In the genomic region with DNA sequence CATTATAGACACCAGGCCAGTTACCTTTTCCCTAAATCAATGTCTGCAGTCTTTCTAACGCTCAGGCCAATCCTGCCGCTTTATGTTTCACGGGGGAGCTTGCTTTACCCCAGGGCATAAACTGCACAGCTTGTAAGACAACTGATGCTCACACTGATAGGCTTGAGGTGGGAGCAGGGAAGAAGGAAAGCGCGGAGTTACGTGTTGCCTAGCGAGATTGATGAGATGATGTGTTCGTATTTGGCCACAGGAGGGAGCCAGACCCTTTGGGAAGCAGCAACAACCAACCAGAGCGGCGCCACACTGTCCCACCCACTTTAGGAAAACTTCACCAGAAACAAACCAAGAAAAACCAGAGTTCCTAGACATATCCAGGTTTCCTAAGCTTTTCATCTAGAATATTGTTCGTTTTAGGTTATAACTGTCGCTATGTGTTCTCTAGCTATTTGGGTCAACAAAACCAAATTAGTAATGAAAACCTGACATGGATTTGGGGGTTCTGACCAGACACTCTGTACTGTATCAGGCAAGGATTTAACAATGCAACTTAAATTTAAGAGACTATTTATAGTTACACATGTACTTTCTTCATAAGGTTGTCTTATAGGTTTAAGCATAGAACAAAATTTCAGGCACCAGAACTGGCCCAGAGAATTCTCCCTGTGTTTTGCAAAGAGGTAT, we compare ENCODE assay signal across 9 cellular contexts. TPM values are rescaled to one million over a fixed set of nuclear protein-coding genes. Genes with fewer than 3 reads are reported as not detected.
A peak's percentile ranks its signal among the peaks of the same experiment; 100 is the strongest.
DNase-seq lines count a peak whose midpoint lies in the region; ATAC-seq, FAIRE-seq and TF ChIP-seq lines count a peak whose summit lies in the region.
"Had no signal": no experiment of that assay in that cellular context is flagged by ENCODE, and none has a peak within 500 bp of the region (broad histone marks: within the 10 kb centered on the region; RNA-seq: fewer than 3 reads in every experiment).

No MANE protein-coding gene starts in this region.

- H3K4me3 Mint-ChIP-seq in activated CD8-positive, alpha-beta T cell treated with anti-CD3 and anti-CD28 coated beads, Interleukin-2, amount 10 ng/mL, durations not matched to agents 7 days and 5 days, result no peak overlapping the region

- H4K5ac ChIP-seq in H1 (ENCODE audit: insufficient read length, low read depth, low read length), result peak overlapping the region; percentile 39

- TF ChIP-seq EP300 in H1 (IDR thresholded peaks at IDR 0.05; ENCODE audit: borderline replicate concordance in 1 of 2, low read depth in 2 of 2, low read length in 2 of 2), result no peak

- no peaks in the 10 kb centered on the region for H4K20me1 ChIP-seq in H1 (replicated peaks in 1 of 2; ENCODE audit: control insufficient read depth in 1 of 2, insufficient read depth in 2 of 2, low read length in 2 of 2)

- H3K9me3 Mint-ChIP-seq in activated CD8-positive, alpha-beta T cell treated with anti-CD3 and anti-CD28 coated beads, Interleukin-2, amount 10 ng/mL, durations not matched to agents 7 days and 5 days (ENCODE audit: insufficient read depth), result no peaks in the 10 kb centered on the region

- TF ChIP-seq RAD21 in H1 (IDR thresholded peaks at IDR 0.05 in 1 of 2, conservative IDR thresholded peaks at IDR 0.05 in 1 of 2; ENCODE audit: low read depth in 2 of 2, low read length in 2 of 2), result peak; percentile 98

- no peak for TF ChIP-seq POLR2A in H1 (IDR thresholded peaks at IDR 0.05; ENCODE audit: control extremely low read depth in 1 of 2, low read depth in 2 of 2, low read length in 2 of 2)

- no peaks in the 10 kb centered on the region for H3K36me3 ChIP-seq in H1 (ENCODE audit: control insufficient read depth in 2 of 4, insufficient read depth in 4 of 4, low read length in 3 of 4)

- no peak overlapping the region for H3K27ac Mint-ChIP-seq in activated CD8-positive, alpha-beta T cell treated with anti-CD3 and anti-CD28 coated beads, Interleukin-2, amount 10 ng/mL, durations not matched to agents 7 days and 5 days

- H4K8ac ChIP-seq in H1 (ENCODE audit: extremely low read depth, insufficient read depth, low read length), result no peak overlapping the region

- no peak overlapping the region for H3K9ac ChIP-seq in H1 (replicated peaks in 1 of 4; ENCODE audit: extremely low read depth in 1 of 4, low read depth in 3 of 4, low read length in 3 of 4)

- no peaks in the 10 kb centered on the region for H3K36me3 Mint-ChIP-seq in activated CD8-positive, alpha-beta T cell treated with anti-CD3 and anti-CD28 coated beads, Interleukin-2, amount 10 ng/mL, durations not matched to agents 7 days and 5 days (ENCODE audit: low read depth)

- POLR2A ChIA-PET in activated CD8-positive, alpha-beta T cell treated with anti-CD3 and anti-CD28 coated beads, Interleukin-2, amount 10 ng/mL, durations not matched to agents 7 days and 5 days (lab: Charles Lee), result interaction anchor here (1.3 kb wide), 1 partner anchor 9 kb away, joined by 4 read pairs; no protein-coding TSS in a partner anchor
- POLR2A ChIA-PET in H1 (lab: Charles Lee; ENCODE audit: partially characterized antibody), result interaction anchor here (0.6 to 1.3 kb wide), 3 partner anchors 28 to 1020 kb away, joined by 3 read pairs; a partner anchor contains a TSS

- no peaks in the 10 kb centered on the region for H3K27me3 ChIP-seq in H1 (replicated peaks in 1 of 4; ENCODE audit: control insufficient read depth in 3 of 4, extremely low read depth in 1 of 4, insufficient read depth in 3 of 4, low read length in 3 of 4)

- H2BK20ac ChIP-seq in H1 (ENCODE audit: low read length), result no peak overlapping the region

- peak overlapping the region; percentile 86 for H2AFZ ChIP-seq in H1 (ENCODE audit: low read length)

- no peak overlapping the region for H3K27ac ChIP-seq in C4-2B
- H3K27ac ChIP-seq in H1 (ENCODE audit: low read depth, low read length), result no peak overlapping the region

- peaks cover 18% of the 10 kb centered on the region for H3K4me1 Mint-ChIP-seq in activated CD8-positive, alpha-beta T cell treated with anti-CD3 and anti-CD28 coated beads, Interleukin-2, amount 10 ng/mL, durations not matched to agents 7 days and 5 days (ENCODE audit: low read depth)

- DNase-seq in NCI-H82 treated with DMSO at 0.1 percent for 48 hours (lab: John Stamatoyannopoulos, UW; ENCODE audit: unreplicated experiment) (peak; percentile 88), H1 (ENCODE audit: low read depth in 1 of 2, low spot score in 2 of 2) (peak; percentile 77), midbrain (lab: John Stamatoyannopoulos, UW) (peak; percentile 80)
- DNase-seq in activated CD8-positive, alpha-beta T cell treated with anti-CD3 and anti-CD28 coated beads, Interleukin-2, amount 10 ng/mL, durations not matched to agents 7 days and 5 days, result peak; percentile 83
- DNase-seq in stimulated activated CD8-positive, alpha-beta memory T cell treated with anti-CD3 and anti-CD28 coated beads, Interleukin-4, amount 100 ng/mL, for 1 hour (ENCODE audit: low read depth in 2 of 2, low spot score in 1 of 2), result peak; percentile 16 to 44

- no peak overlapping the region for H3K18ac ChIP-seq in H1 (ENCODE audit: extremely low read depth, low read length)

- TF ChIP-seq CTCF in C4-2B (conservative IDR thresholded peaks at IDR 0.05), result peak; percentile 94
- peak; percentile 74 to 93 (median 86) for TF ChIP-seq CTCF in H1 (IDR thresholded peaks at IDR 0.05; ENCODE audit: control extremely low read depth in 1 of 3, insufficient read depth in 1 of 3, low read depth in 1 of 3, low read length in 3 of 3)

- H2BK12ac ChIP-seq in H1 (ENCODE audit: low read depth, low read length), result no peak overlapping the region

- H3K4me2 ChIP-seq in H1 (ENCODE audit: insufficient read depth in 1 of 2, low read depth in 2 of 2, low read length in 2 of 2), result no peak overlapping the region

- H3K56ac ChIP-seq in H1 (replicated peaks; ENCODE audit: insufficient read length, low read depth, low read length), result no peak overlapping the region

- ATAC-seq in GM19395 (IDR thresholded peaks at IDR 0.05; ENCODE audit: unreplicated experiment) (peak; percentile 98), HG03565 (IDR thresholded peaks at IDR 0.05; ENCODE audit: unreplicated experiment) (peak; percentile 80)
- peak; percentile 98 for ATAC-seq in activated CD8-positive, alpha-beta T cell treated with anti-CD3 and anti-CD28 coated beads, Interleukin-2, amount 10 ng/mL, durations not matched to agents 7 days and 5 days

- CTCF ChIA-PET in activated CD8-positive, alpha-beta T cell treated with anti-CD3 and anti-CD28 coated beads, Interleukin-2, amount 10 ng/mL, durations not matched to agents 7 days and 5 days (lab: Charles Lee), result interaction anchor here (0.6 to 6.0 kb wide), 59 partner anchors 9 to 584 kb away, joined by 3 to 84 read pairs (median 5); a partner anchor contains a TSS
- CTCF ChIA-PET in H1 (lab: Charles Lee; ENCODE audit: partially characterized antibody), result interaction anchor here (0.6 to 5.1 kb wide), 49 partner anchors 9 to 1535 kb away, joined by 3 to 47 read pairs (median 4); no protein-coding TSS in a partner anchor

- no peak overlapping the region for H2BK120ac ChIP-seq in H1 (replicated peaks; ENCODE audit: low read depth, low read length)

- H3K4me1 ChIP-seq in H1 (replicated peaks in 1 of 4; ENCODE audit: control insufficient read depth in 3 of 4, insufficient read depth in 4 of 4, low read length in 3 of 4), result no peaks in the 10 kb centered on the region

- peak; percentile 97 for FAIRE-seq in H1 (lab: Jason Lieb, UNC)

- H3K9me3 ChIP-seq in H1 (ENCODE audit: insufficient read depth in 2 of 2, low read depth in 1 of 2, low read length in 1 of 2), result no peaks in the 10 kb centered on the region

- H3K4ac ChIP-seq in H1 (replicated peaks; ENCODE audit: insufficient read length, low read depth, low read length), result no peak overlapping the region

- H2AK5ac ChIP-seq in H1 (ENCODE audit: low read depth, low read length), result no peak overlapping the region

- H3K23me2 ChIP-seq in H1 (ENCODE audit: low read depth, low read length), result no peaks in the 10 kb centered on the region; the same call in 1 of the 2 replicates

- no peak overlapping the region for H4K91ac ChIP-seq in H1 (replicated peaks; ENCODE audit: insufficient read length, low read length)

- peaks cover 14% of the 10 kb centered on the region for H3K27me3 Mint-ChIP-seq in activated CD8-positive, alpha-beta T cell treated with anti-CD3 and anti-CD28 coated beads, Interleukin-2, amount 10 ng/mL, durations not matched to agents 7 days and 5 days (ENCODE audit: low read depth)

- no peak overlapping the region for H2BK15ac ChIP-seq in H1 (ENCODE audit: low read length)

- no peak overlapping the region for H3K14ac ChIP-seq in H1 (ENCODE audit: insufficient read length)

- no peak overlapping the region for H3K23ac ChIP-seq in H1 (ENCODE audit: insufficient read length)

- H3K4me3 ChIP-seq in H1 (ENCODE audit: extremely low read depth in 1 of 4, insufficient read depth in 2 of 4, low read depth in 3 of 4, low read length in 4 of 4), result no peak overlapping the region

- 3% methylated on average over 12 of the region's 12 CpGs; no CpG with 5 or more reads in 1 of the 2 experiments for WGBS in H1 (ENCODE audit: extremely low coverage in 1 of 2, insufficient coverage in 1 of 2, insufficient read length in 1 of 2, insufficient replicate concordance in 2 of 2, low coverage in 1 of 2, low lambda C conversion rate in 2 of 2, missing lambda C conversion rate in 1 of 2), 2 experiments

- H2BK5ac ChIP-seq in H1 (ENCODE audit: low read depth, low read length), result no peak overlapping the region

- H3K79me2 ChIP-seq in H1 (ENCODE audit: control insufficient read depth in 1 of 2, insufficient read depth in 2 of 2, low read length in 2 of 2), result no peaks in the 10 kb centered on the region

- H3K79me1 ChIP-seq in H1 (ENCODE audit: low read depth, low read length), result no peaks in the 10 kb centered on the region

RNA-seq across cellular contexts. Expression of a gene that starts 2.4 kb away (rescaled TPM):
- total RNA-seq in activated CD8-positive, alpha-beta T cell treated with anti-CD3 and anti-CD28 coated beads, Interleukin-2, amount 10 ng/mL, durations not matched to agents 7 days and 5 days, result under 1 TPM in 1 of 2 experiments, not detected in 1; 0.23 TPM
- total RNA-seq in H1 (2021; fragmentation: NEBNext Ultra II Directional; extraction: Animal tissue kit (Norgen Biotek cat#: 25700)), result not detected in 2 replicates
- not detected in 2 replicates for polyA plus RNA-seq in H1 (2011; rRNA removed)
- polyA plus RNA-seq in H1 (2011; cell fraction: cytosol; rRNA removed), result not detected
- not detected for polyA plus RNA-seq in H1 (2011; cell fraction: nucleus; rRNA removed)
- not detected in 4 replicates for polyA plus RNA-seq in H1 (2012, experiment 1 of 2)
- polyA plus RNA-seq in H1 (2012, experiment 2 of 2), result not detected
- not detected for polyA plus RNA-seq in H1 (2013, experiment 1 of 2)
- polyA plus RNA-seq in H1 (2013, experiment 2 of 2), result not detected
- polyA minus RNA-seq in H1 (2011; rRNA and poly(A)+ RNA removed), result not detected in 2 replicates
- not detected for polyA minus RNA-seq in H1 (2011; cell fraction: cytosol; rRNA and poly(A)+ RNA removed)
- polyA minus RNA-seq in H1 (2011; cell fraction: nucleus; rRNA and poly(A)+ RNA removed), result not detected

RNA-seq across cellular contexts. Expression of a gene that starts 30.2 kb away (rescaled TPM):
- total RNA-seq in activated CD8-positive, alpha-beta T cell treated with anti-CD3 and anti-CD28 coated beads, Interleukin-2, amount 10 ng/mL, durations not matched to agents 7 days and 5 days, result not detected
- not detected in 2 replicates for total RNA-seq in H1 (2021; fragmentation: NEBNext Ultra II Directional; extraction: Animal tissue kit (Norgen Biotek cat#: 25700))
- polyA plus RNA-seq in H1 (2011; rRNA removed), result not detected in 2 replicates
- not detected for polyA plus RNA-seq in H1 (2011; cell fraction: cytosol; rRNA removed)
- not detected for polyA plus RNA-seq in H1 (2011; cell fraction: nucleus; rRNA removed)
- not detected in 4 replicates for polyA plus RNA-seq in H1 (2012, experiment 1 of 2)
- not detected for polyA plus RNA-seq in H1 (2012, experiment 2 of 2)
- polyA plus RNA-seq in H1 (2013, experiment 1 of 2), result not detected
- not detected for polyA plus RNA-seq in H1 (2013, experiment 2 of 2)
- not detected in 2 replicates for polyA minus RNA-seq in H1 (2011; rRNA and poly(A)+ RNA removed)
- polyA minus RNA-seq in H1 (2011; cell fraction: cytosol; rRNA and poly(A)+ RNA removed), result not detected
- not detected for polyA minus RNA-seq in H1 (2011; cell fraction: nucleus; rRNA and poly(A)+ RNA removed)
- total RNA-seq: T-helper 2 cell treated with Interferon-gamma antibody and Interleukin-4, amounts not matched to agents 100 ng/mL and 5 ng/mL, for 36 hours had no signal

Comparison
In these comparisons a context has a peak if more than half of its experiments do, and no peak if none do; other contexts are left out.
1. DNase-seq: peak in every context shown above with its lines; median percentile 88 in NCI-H82 treated with DMSO at 0.1 percent for 48 hours; 83 in activated CD8-positive, alpha-beta T cell treated with anti-CD3 and anti-CD28 coated beads, Interleukin-2, amount 10 ng/mL, durations not matched to agents 7 days and 5 days; 80 in midbrain; 77 in H1; 30 in stimulated activated CD8-positive, alpha-beta memory T cell treated with anti-CD3 and anti-CD28 coated beads, Interleukin-4, amount 100 ng/mL, for 1 hour.